In the genomic region with DNA sequence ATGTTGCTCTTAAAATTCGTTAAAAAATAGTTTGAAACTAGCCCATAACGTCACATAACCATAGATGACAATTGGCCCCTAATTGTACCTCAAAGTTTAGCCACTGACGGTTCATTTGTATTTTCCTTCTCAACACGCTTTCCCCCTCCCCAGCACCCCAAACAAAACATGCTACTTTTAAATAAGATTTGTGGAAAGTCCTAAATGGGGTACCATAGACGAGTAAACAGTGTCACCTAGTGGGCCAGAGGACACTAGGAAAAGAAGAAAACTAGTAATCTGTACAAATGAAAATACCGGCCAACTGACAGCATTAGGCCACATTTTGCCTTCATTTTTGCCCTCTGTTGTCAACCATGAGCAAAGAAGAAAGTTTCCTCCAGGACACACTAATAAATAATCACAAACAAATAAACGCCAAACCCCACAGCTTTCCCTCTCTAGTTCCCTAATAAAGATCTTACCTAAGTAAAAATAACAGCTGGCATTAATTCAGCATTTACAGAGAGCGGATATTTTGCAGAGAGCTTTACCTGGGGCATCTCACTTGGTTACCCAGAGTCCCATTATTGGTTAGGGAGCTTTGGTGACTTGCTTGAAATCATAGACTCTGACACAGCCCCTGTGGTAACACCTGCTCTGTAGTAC, we compare ENCODE assay signal across 8 cellular contexts.
A peak's percentile ranks its signal among the peaks of the same experiment; 100 is the strongest.
DNase-seq lines count a peak whose midpoint lies in the region; ATAC-seq and TF ChIP-seq lines count a peak whose summit lies in the region.

No MANE protein-coding gene starts in this region.

- H3K4me3 ChIP-seq in GM12864 (ENCODE audit: low read depth, low read length), result no peak overlapping the region

- ATAC-seq in HG03045 (IDR thresholded peaks at IDR 0.05; ENCODE audit: unreplicated experiment), result no peak

- DNase-seq in GM12864 (ENCODE audit: low read depth) (no peak), NCI-H187 treated with DMSO at 0.1 percent for 48 hours (lab: John Stamatoyannopoulos, UW) (peak; percentile 20), astrocyte of the hippocampus (ENCODE audit: low read depth, low spot score) (peak; percentile 77), medulla oblongata (ENCODE audit: extremely low spot score) (peak; percentile 81), ureter (ENCODE audit: low spot score) (no peak), GOT3 (lab: John Stamatoyannopoulos, UW) (no peak)
- DNase-seq in activated effector memory CD4-positive, alpha-beta T cell treated with anti-CD3 and anti-CD28 coated beads, Interleukin-2, amount 50 U/mL, for 16 hours, result no peak

- peak; percentile 56 for TF ChIP-seq CTCF in GM12864 (IDR thresholded peaks at IDR 0.05; ENCODE audit: low read depth, low read length, missing control alignments)

Comparison
In these comparisons a context has a peak if more than half of its experiments do, and no peak if none do; other contexts are left out.
1. DNase-seq: peak in NCI-H187 treated with DMSO at 0.1 percent for 48 hours (single experiment), astrocyte of the hippocampus (single experiment) and medulla oblongata (single experiment); none in GM12864 (single experiment), ureter (single experiment), activated effector memory CD4-positive, alpha-beta T cell treated with anti-CD3 and anti-CD28 coated beads, Interleukin-2, amount 50 U/mL, for 16 hours (single experiment) and GOT3 (single experiment).